Comparison of ENCODE assay signal across 18 cellular contexts in the genomic region with DNA sequence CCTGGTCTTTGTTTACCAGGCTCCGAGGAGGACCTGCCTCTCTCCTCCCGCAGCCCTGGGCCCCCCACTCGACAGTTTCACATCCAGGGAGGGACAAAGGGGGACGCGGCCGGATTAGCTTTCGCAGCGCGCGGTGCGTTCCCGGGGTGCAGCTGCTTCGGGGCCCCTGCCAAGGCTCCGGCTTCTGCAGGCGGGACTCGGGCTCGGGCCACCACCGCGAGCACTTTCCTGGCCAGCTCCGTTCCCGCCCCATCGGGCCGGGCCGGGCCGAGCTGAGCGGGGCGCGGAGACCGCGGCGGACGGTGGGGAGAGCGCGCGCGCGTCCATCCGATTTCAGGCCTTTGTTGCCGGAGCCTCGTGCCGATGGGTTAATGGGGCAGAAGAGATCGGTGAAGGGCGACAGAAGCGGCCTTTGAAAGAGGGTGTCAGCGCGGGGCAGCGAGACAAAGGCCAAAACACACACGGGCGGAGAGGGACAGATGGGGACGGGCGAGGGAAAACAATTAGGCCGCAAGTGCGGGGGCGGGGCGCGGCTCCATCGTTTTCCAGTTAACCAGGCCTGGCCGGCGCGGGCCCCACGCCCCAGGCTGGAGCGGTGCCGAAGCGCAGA. TPM values are rescaled to one million over a fixed set of nuclear protein-coding genes. Genes with fewer than 3 reads are reported as not detected.
DNase-seq lines count a peak whose midpoint lies in the region; ATAC-seq and TF ChIP-seq lines count a peak whose summit lies in the region.
"Had no signal": no experiment of that assay in that cellular context is flagged by ENCODE, and none has a peak within 500 bp of the region (broad histone marks: within the 10 kb centered on the region; RNA-seq: fewer than 3 reads in every experiment).

No MANE protein-coding gene starts in this region.

- peak overlapping the region; percentile 66 for H2BK120ac ChIP-seq in neuronal stem cell (ENCODE audit: low read depth, low read length)

- no peak for TF ChIP-seq RAD21 in Ishikawa (IDR thresholded peaks at IDR 0.05; ENCODE audit: low read depth)

- peaks cover 23% of the 10 kb centered on the region for H3K9me3 Mint-ChIP-seq in glutamatergic neuron (ENCODE audit: unreplicated experiment)
- H3K9me3 Mint-ChIP-seq: natural killer cell treated with Interleukin-12 subunit alpha and Interleukin-12 subunit beta and Interleukin-15 and Interleukin-18, amount 100 ng/mL, for 72 hours had no signal

- no peak overlapping the region for H4K91ac ChIP-seq in neuronal stem cell (ENCODE audit: low read depth, low read length, poor library complexity)

- peaks cover 20 to 99% (median 65%) of the 10 kb centered on the region in 3 experiments for H3K27me3 ChIP-seq in neuronal stem cell (ENCODE audit: control insufficient read depth in 3 of 3, insufficient read depth in 3 of 3, low read depth in 1 of 3, low read length in 3 of 3)
- H3K27me3 ChIP-seq in effector memory CD4-positive, alpha-beta T cell (replicated peaks; ENCODE audit: control insufficient read depth, insufficient read depth, low read length, poor library complexity, severe bottlenecking), result peaks cover 61% of the 10 kb centered on the region
- H3K27me3 ChIP-seq in body of pancreas, result peaks cover 14 to 51% of the 10 kb centered on the region in 2 donors

- TF ChIP-seq POLR2A in body of pancreas (IDR thresholded peaks at IDR 0.05), result no peak

- peak overlapping the region; percentile 71 for H2BK5ac ChIP-seq in neuronal stem cell (ENCODE audit: low read length)

- no peak overlapping the region for H2AK5ac ChIP-seq in neuronal stem cell (ENCODE audit: low read depth, low read length)

- peak overlapping the region; percentile 82 for H2BK15ac ChIP-seq in neuronal stem cell (ENCODE audit: low read length)

- H3K14ac ChIP-seq in neuronal stem cell (ENCODE audit: low read length), result peak overlapping the region; percentile 17

- H3K27me3 Mint-ChIP-seq in glutamatergic neuron (ENCODE audit: unreplicated experiment), result peaks cover 6% of the 10 kb centered on the region

- DNase-seq in NCI-H524 (lab: John Stamatoyannopoulos, UW), result peak; percentile 34 to 52
- no peak for DNase-seq in NCI-H524 treated with DMSO at 0.1 percent for 48 hours (lab: John Stamatoyannopoulos, UW)
- DNase-seq in glutamatergic neuron, result peak; percentile 86
- DNase-seq in neuronal stem cell (ENCODE audit: low spot score), result peak; percentile 86
- no peak for DNase-seq in effector memory CD4-positive, alpha-beta T cell
- DNase-seq in body of pancreas, result no peak
- DNase-seq: activated CD8-positive, alpha-beta memory T cell treated with anti-CD3 and anti-CD28 coated beads, Interleukin-2, amount 10 ng/mL, durations not matched to agents 7 days and 5 days; activated naive CD4-positive, alpha-beta T cell treated with anti-CD3 and anti-CD28 coated beads, Interleukin-2, amount 50 U/mL, for 16 hours; central memory CD4-positive, alpha-beta T cell; NCI-H1048; right cardiac atrium; stimulated activated CD4-positive, alpha-beta T cell treated with anti-CD3 and anti-CD28 coated beads, Interleukin-2, amount 100 ng/mL, for 48 hours had no signal

- peak overlapping the region; percentile 72 for H2AFZ ChIP-seq in neuronal stem cell (ENCODE audit: low read length)

- peak overlapping the region; percentile 90 for H2BK12ac ChIP-seq in neuronal stem cell (ENCODE audit: low read length)

- no peak overlapping the region for H3K4ac ChIP-seq in neuronal stem cell (ENCODE audit: low read length)

- TF ChIP-seq EP300 in Ishikawa (IDR thresholded peaks at IDR 0.05; ENCODE audit: borderline replicate concordance), result no peak

- no peaks in the 10 kb centered on the region for H3K36me3 Mint-ChIP-seq in glutamatergic neuron (ENCODE audit: unreplicated experiment)
- H3K36me3 Mint-ChIP-seq: activated CD8-positive, alpha-beta memory T cell treated with anti-CD3 and anti-CD28 coated beads, Interleukin-2, amount 10 ng/mL, durations not matched to agents 7 days and 5 days; natural killer cell treated with Interleukin-12 subunit alpha and Interleukin-12 subunit beta and Interleukin-15 and Interleukin-18, amount 100 ng/mL, for 72 hours had no signal

- no peaks in the 10 kb centered on the region for H3K79me1 ChIP-seq in neuronal stem cell (ENCODE audit: low read depth, low read length)

- TF ChIP-seq CTCF in glutamatergic neuron (IDR thresholded peaks at IDR 0.05; ENCODE audit: partially characterized antibody, unreplicated experiment) (no peak), body of pancreas (IDR thresholded peaks at IDR 0.05) (no peak)

- H3K27ac ChIP-seq in neuronal stem cell (replicated peaks; ENCODE audit: low read length) (no peak overlapping the region), body of pancreas (no peak overlapping the region)
- H3K27ac ChIP-seq in effector memory CD4-positive, alpha-beta T cell (ENCODE audit: insufficient read depth, low read length, poor library complexity, severe bottlenecking), result no peak overlapping the region
- H3K27ac ChIP-seq: 22Rv1, upper lobe of left lung had no signal

- peak overlapping the region; percentile 77 for H3K4me2 ChIP-seq in neuronal stem cell (ENCODE audit: insufficient read depth, low read length, poor library complexity, severe bottlenecking)

- H3K4me1 ChIP-seq in neuronal stem cell (ENCODE audit: control insufficient read depth in 2 of 2, insufficient read depth in 1 of 2, low read depth in 1 of 2, low read length in 2 of 2), result peaks cover 8 to 17% of the 10 kb centered on the region in 2 donors
- no peaks in the 10 kb centered on the region for H3K4me1 ChIP-seq in effector memory CD4-positive, alpha-beta T cell (ENCODE audit: control insufficient read depth, insufficient read depth, low read length, poor library complexity, severe bottlenecking)
- peaks cover 9% of the 10 kb centered on the region for H3K4me1 ChIP-seq in body of pancreas

- peaks cover 42% of the 10 kb centered on the region for H3K4me1 Mint-ChIP-seq in glutamatergic neuron (ENCODE audit: low read depth, unreplicated experiment)
- H3K4me1 Mint-ChIP-seq: activated CD8-positive, alpha-beta memory T cell treated with anti-CD3 and anti-CD28 coated beads, Interleukin-2, amount 10 ng/mL, durations not matched to agents 7 days and 5 days had no signal

- peak overlapping the region; percentile 83 for H3K4me3 Mint-ChIP-seq in glutamatergic neuron (ENCODE audit: unreplicated experiment)
- H3K4me3 Mint-ChIP-seq: activated CD8-positive, alpha-beta memory T cell treated with anti-CD3 and anti-CD28 coated beads, Interleukin-2, amount 10 ng/mL, durations not matched to agents 7 days and 5 days; natural killer cell treated with Interleukin-12 subunit alpha and Interleukin-12 subunit beta and Interleukin-15 and Interleukin-18, amount 100 ng/mL, for 72 hours had no signal

- peak overlapping the region; percentile 98 for H3K18ac ChIP-seq in neuronal stem cell (ENCODE audit: low read length)

- H3K4me3 ChIP-seq in neuronal stem cell (ENCODE audit: low read length in 2 of 2), result peak overlapping the region in 1 of 2 donors; percentile 6
- H3K4me3 ChIP-seq in effector memory CD4-positive, alpha-beta T cell (ENCODE audit: insufficient read depth, low read depth, low read length, poor library complexity, severe bottlenecking), result no peak overlapping the region
- H3K4me3 ChIP-seq in body of pancreas, result no peak overlapping the region
- H3K4me3 ChIP-seq: upper lobe of left lung had no signal

- peak overlapping the region; percentile 63 for H3K9ac ChIP-seq in neuronal stem cell (ENCODE audit: low read depth, low read length, poor library complexity)

- ATAC-seq in GM21526 (IDR thresholded peaks at IDR 0.05; ENCODE audit: low FRiP score, unreplicated experiment), result no peak
- ATAC-seq in body of pancreas, result no peak
- ATAC-seq: activated CD8-positive, alpha-beta memory T cell treated with anti-CD3 and anti-CD28 coated beads, Interleukin-2, amount 10 ng/mL, durations not matched to agents 7 days and 5 days had no signal

- intact Hi-C loops in body of pancreas (cut with DNase I), result loop anchor here (10.0 kb wide), 1 partner anchor 191 kb away; no protein-coding TSS in a partner anchor

- H3K36me3 ChIP-seq in neuronal stem cell (replicated peaks in 1 of 2; ENCODE audit: control insufficient read depth in 2 of 2, insufficient read depth in 2 of 2, low read length in 2 of 2), result no peaks in the 10 kb centered on the region
- no peaks in the 10 kb centered on the region for H3K36me3 ChIP-seq in effector memory CD4-positive, alpha-beta T cell (ENCODE audit: control insufficient read depth, insufficient read depth, low read length)
- no peaks in the 10 kb centered on the region for H3K36me3 ChIP-seq in body of pancreas (replicated peaks in 1 of 2; ENCODE audit: insufficient read depth in 1 of 2, low read depth in 2 of 2)
- H3K36me3 ChIP-seq: upper lobe of left lung had no signal

- peak overlapping the region; percentile 97 for H3K27ac Mint-ChIP-seq in glutamatergic neuron (ENCODE audit: unreplicated experiment)
- H3K27ac Mint-ChIP-seq: activated CD8-positive, alpha-beta memory T cell treated with anti-CD3 and anti-CD28 coated beads, Interleukin-2, amount 10 ng/mL, durations not matched to agents 7 days and 5 days; natural killer cell treated with Interleukin-12 subunit alpha and Interleukin-12 subunit beta and Interleukin-15 and Interleukin-18, amount 100 ng/mL, for 72 hours had no signal

- peaks cover 0 to 2% of the 10 kb centered on the region in 2 donors for H3K9me3 ChIP-seq in neuronal stem cell (replicated peaks in 1 of 2; ENCODE audit: control insufficient read depth in 2 of 2, insufficient read depth in 1 of 2, low read depth in 1 of 2, low read length in 2 of 2)
- H3K9me3 ChIP-seq in effector memory CD4-positive, alpha-beta T cell (ENCODE audit: control insufficient read depth, low read length), result no peaks in the 10 kb centered on the region
- no peaks in the 10 kb centered on the region for H3K9me3 ChIP-seq in body of pancreas
- H3K9me3 ChIP-seq: upper lobe of left lung had no signal

- WGBS in neuronal stem cell (ENCODE audit: extremely low coverage in 2 of 2, insufficient read length in 2 of 2, insufficient replicate concordance in 1 of 2), 2 donors, result no CpG with 5 or more reads among the region's 64 CpGs
- WGBS in body of pancreas, 2 donors, result 3 to 4% methylated on average over 9 to 64 of the region's 64 CpGs

- no peak overlapping the region for H4K8ac ChIP-seq in neuronal stem cell (ENCODE audit: low read depth, low read length)

- no peak overlapping the region for H3K23ac ChIP-seq in neuronal stem cell (ENCODE audit: low read depth, low read length, poor library complexity)

TF ChIP-seq in Ishikawa, 13 proteins besides CTCF, POLR2A, EP300 and RAD21:
- TF ChIP-seq TAF1 (IDR thresholded peaks at IDR 0.05; ENCODE audit: low read depth) (no peak), EGR1 (IDR thresholded peaks at IDR 0.05) (peak; percentile 62; the same call in 1 of the 2 replicates), YY1 (IDR thresholded peaks at IDR 0.05; ENCODE audit: low read depth) (no peak), FOXM1 (IDR thresholded peaks at IDR 0.05; ENCODE audit: borderline replicate concordance, low read depth) (no peak)

RNA-seq across cellular contexts. Expression of a gene that starts 8.5 kb away (rescaled TPM):
- 106 TPM for total RNA-seq in glutamatergic neuron (ENCODE audit: unreplicated experiment)
- 0.01 TPM for polyA plus RNA-seq in neuronal stem cell (2013, experiment 1 of 2)
- polyA plus RNA-seq in neuronal stem cell (2013, experiment 2 of 2), result 0.01 TPM
- not detected for total RNA-seq in body of pancreas
- total RNA-seq: activated CD8-positive, alpha-beta memory T cell treated with anti-CD3 and anti-CD28 coated beads, Interleukin-2, amount 10 ng/mL, durations not matched to agents 7 days and 5 days; lower leg skin; natural killer cell treated with Interleukin-12 subunit alpha and Interleukin-12 subunit beta and Interleukin-15 and Interleukin-18, amount 100 ng/mL, for 72 hours; right cardiac atrium; upper lobe of left lung had no signal
- polyA plus RNA-seq: right cardiac atrium had no signal

Comparison
In these comparisons a context has a peak if more than half of its experiments do, and no peak if none do; other contexts are left out.
1. DNase-seq: peak in NCI-H524 (2 of 2), glutamatergic neuron (single experiment) and neuronal stem cell (single experiment); none in NCI-H524 treated with DMSO at 0.1 percent for 48 hours (single experiment), effector memory CD4-positive, alpha-beta T cell (0 of 3) and body of pancreas (0 of 4).
2. RNA of a gene that starts 8.5 kb away (total RNA-seq): 106 TPM in glutamatergic neuron (single experiment); not detected in body of pancreas; every median in the first group is over 100 times any median in the second.